24 cellular contexts compared by ENCODE assay signal in the genomic region with DNA sequence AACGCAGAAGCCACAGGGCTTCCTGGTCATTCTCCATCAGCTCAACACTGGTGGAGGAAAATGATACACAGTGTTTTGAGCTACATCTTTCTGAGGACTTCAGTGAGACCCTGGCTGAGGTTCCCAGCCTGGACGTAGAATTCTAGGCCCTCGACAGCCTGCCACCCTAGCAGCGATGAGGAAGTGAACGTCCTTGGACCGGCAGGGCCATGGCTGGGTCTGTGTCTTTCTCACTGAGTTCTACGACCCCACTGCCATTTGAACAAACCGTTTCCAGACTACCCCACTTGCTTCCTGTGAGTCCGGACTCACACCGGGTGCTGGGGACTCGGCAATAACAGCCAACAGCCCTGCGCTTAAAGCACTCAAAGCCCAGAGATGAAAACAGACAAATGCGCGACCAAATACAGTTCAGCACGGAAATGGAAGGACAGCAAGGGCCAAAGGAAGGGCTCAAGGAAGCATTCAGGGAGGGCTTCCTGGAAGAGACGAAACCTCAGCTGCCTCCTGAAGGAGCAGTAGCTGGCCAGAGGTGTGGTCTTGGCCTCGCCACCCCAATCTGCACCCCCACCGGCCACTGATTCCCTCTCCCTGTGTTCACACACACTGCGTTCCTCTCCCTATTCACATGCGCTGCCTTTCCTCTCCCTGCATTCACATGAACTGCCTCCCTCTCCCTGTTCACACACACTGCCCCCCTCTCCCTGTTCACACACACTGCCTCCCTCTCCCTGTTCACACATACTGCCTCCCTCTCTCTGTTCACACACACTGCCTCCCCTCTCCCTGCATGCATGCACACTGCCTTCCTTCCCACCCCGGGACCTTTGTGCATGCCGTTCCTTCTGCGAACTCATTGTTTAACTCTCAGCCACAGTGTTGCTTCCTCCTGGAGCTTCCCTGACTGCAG.
DNase-seq lines count a peak whose midpoint lies in the region; TF ChIP-seq lines count a peak whose summit lies in the region.
"Had no signal": no experiment of that assay in that cellular context is flagged by ENCODE, and none has a peak within 500 bp of the region (broad histone marks: within the 10 kb centered on the region; RNA-seq: fewer than 3 reads in every experiment).

No MANE protein-coding gene starts in this region.

- H3K9me3 ChIP-seq in mesodermal cell (ENCODE audit: control insufficient read depth, low read length): no peaks in the 10 kb centered on the region
- no peaks in the 10 kb centered on the region for H3K9me3 ChIP-seq in smooth muscle cell (replicated peaks; ENCODE audit: low read depth)
- no peaks in the 10 kb centered on the region for H3K9me3 ChIP-seq in CD8-positive, alpha-beta memory T cell (ENCODE audit: low read length)
- H3K9me3 ChIP-seq: thyroid gland had no signal

- H3K27ac ChIP-seq in mesodermal cell (ENCODE audit: low read depth, low read length, severe bottlenecking) (peak overlapping the region; percentile 85), smooth muscle cell (ENCODE audit: low read depth) (no peak overlapping the region)
- no peak overlapping the region for H3K27ac ChIP-seq in CD8-positive, alpha-beta memory T cell (ENCODE audit: low read depth, low read length)
- H3K27ac ChIP-seq: 22Rv1, thyroid gland had no signal

- no peaks in the 10 kb centered on the region for H3K9me3 Mint-ChIP-seq in activated CD4-positive, alpha-beta memory T cell treated with anti-CD3 and anti-CD28 coated beads for 36 hours
- H3K9me3 Mint-ChIP-seq in activated CD4-positive, alpha-beta memory T cell treated with anti-CD3 and anti-CD28 coated beads, Interleukin-2, amount 10 ng/mL, durations not matched to agents 7 days and 5 days: no peaks in the 10 kb centered on the region
- H3K9me3 Mint-ChIP-seq in brain: peaks cover 0 to 3% (median 0%) of the 10 kb centered on the region in 5 experiments
- peaks cover 0 to 1% (median 0%) of the 10 kb centered on the region in 5 donors for H3K9me3 Mint-ChIP-seq in CD8-positive, alpha-beta memory T cell
- H3K9me3 Mint-ChIP-seq: activated naive CD4-positive, alpha-beta T cell treated with anti-CD3 and anti-CD28 coated beads, Interleukin-2, amount 50 U/mL, for 24 hours; activated T-helper 17 cell treated with anti-CD3 and anti-CD28 coated beads, Interleukin-2, amount 50 U/mL, for 72 hours; memory B cell; stimulated activated naive CD8-positive, alpha-beta T cell treated with anti-CD3 and anti-CD28 coated beads, Interleukin-15, Interleukin-2, amounts not matched to agents 100 ng/mL and 50 ng/mL, for 24 hours; T-helper 2 cell treated with Interferon-gamma antibody and Interleukin-4, amounts not matched to agents 5 μg/mL and 100 μg/mL, for 36 hours had no signal

- DNase-seq in activated CD4-positive, alpha-beta memory T cell treated with anti-CD3 and anti-CD28 coated beads for 36 hours: peak; percentile 4
- no peak for DNase-seq in activated CD4-positive, alpha-beta memory T cell treated with anti-CD3 and anti-CD28 coated beads, Interleukin-2, amount 10 ng/mL, durations not matched to agents 7 days and 5 days
- DNase-seq in smooth muscle cell (lab: John Stamatoyannopoulos, UW; ENCODE audit: unreplicated experiment) (no peak), globus pallidus (ENCODE audit: low spot score) (no peak), NCI-H1092 treated with DMSO at 0.1 percent for 48 hours (lab: John Stamatoyannopoulos, UW) (no peak)
- DNase-seq in CD8-positive, alpha-beta memory T cell: no peak
- DNase-seq: activated CD4-positive, alpha-beta T cell treated with anti-CD3 and anti-CD28 coated beads for 4 hours; amygdala; naive B cell; NCI-H1048; NCI-H1930; NCI-H524; NK-92 treated with Interleukin-12 subunit alpha and Interleukin-12 subunit beta, amount 100 ng/mL, for 24 hours; SHP77 treated with DMSO at 0.1 percent for 48 hours; thyroid gland had no signal

- intact Hi-C loops in activated CD4-positive, alpha-beta memory T cell treated with anti-CD3 and anti-CD28 coated beads for 36 hours (cut with micrococcal nuclease): no loop called here

- H3F3A ChIP-seq in smooth muscle cell (ENCODE audit: low read depth): no peaks in the 10 kb centered on the region

- 79 to 87% methylated on average over 21 to 22 of the region's 23 CpGs for WGBS in mesodermal cell (ENCODE audit: insufficient coverage in 2 of 2), 2 experiments
- WGBS in smooth muscle cell (ENCODE audit: low lambda C conversion rate): 90% methylated on average over 21 of the region's 23 CpGs

- H4K20me1 ChIP-seq in smooth muscle cell (ENCODE audit: low read depth): no peaks in the 10 kb centered on the region

- TF ChIP-seq CTCF in brain (conservative IDR thresholded peaks at IDR 0.05): no peak
- no peak for TF ChIP-seq CTCF in smooth muscle cell (IDR thresholded peaks at IDR 0.05; ENCODE audit: borderline replicate concordance, insufficient read depth, poor library complexity, severe bottlenecking)

- no peaks in the 10 kb centered on the region for H3K27me3 ChIP-seq in smooth muscle cell (ENCODE audit: low read depth)
- no peaks in the 10 kb centered on the region for H3K27me3 ChIP-seq in CD8-positive, alpha-beta memory T cell (ENCODE audit: insufficient read depth, low read length, poor library complexity, severe bottlenecking)
- H3K27me3 ChIP-seq: thyroid gland had no signal

- H3K27ac Mint-ChIP-seq in activated CD4-positive, alpha-beta memory T cell treated with anti-CD3 and anti-CD28 coated beads for 36 hours: no peak overlapping the region
- H3K27ac Mint-ChIP-seq in activated CD4-positive, alpha-beta memory T cell treated with anti-CD3 and anti-CD28 coated beads, Interleukin-2, amount 10 ng/mL, durations not matched to agents 7 days and 5 days: no peak overlapping the region
- H3K27ac Mint-ChIP-seq in brain: peak overlapping the region in 4 of 5 experiments; percentile 29 to 91 (median 86)
- no peak overlapping the region for H3K27ac Mint-ChIP-seq in CD8-positive, alpha-beta memory T cell
- H3K27ac Mint-ChIP-seq: activated naive CD4-positive, alpha-beta T cell treated with anti-CD3 and anti-CD28 coated beads, Interleukin-2, amount 50 U/mL, for 24 hours; activated T-helper 17 cell treated with anti-CD3 and anti-CD28 coated beads, Interleukin-2, amount 50 U/mL, for 72 hours; memory B cell; stimulated activated naive CD8-positive, alpha-beta T cell treated with anti-CD3 and anti-CD28 coated beads, Interleukin-15, Interleukin-2, amounts not matched to agents 100 ng/mL and 50 ng/mL, for 24 hours; T-helper 2 cell treated with Interferon-gamma antibody and Interleukin-4, amounts not matched to agents 5 μg/mL and 100 μg/mL, for 36 hours had no signal

- H3K4me3 ChIP-seq in mesodermal cell (ENCODE audit: extremely low read depth, insufficient read depth, low read length, poor library complexity, severe bottlenecking) (no peak overlapping the region), smooth muscle cell (no peak overlapping the region)
- H3K4me3 ChIP-seq in CD8-positive, alpha-beta memory T cell (ENCODE audit: low read length): no peak overlapping the region
- H3K4me3 ChIP-seq: thyroid gland had no signal

- POLR2A ChIA-PET in activated CD4-positive, alpha-beta memory T cell treated with anti-CD3 and anti-CD28 coated beads for 36 hours (lab: Charles Lee): no interaction called here
- POLR2A ChIA-PET in activated CD4-positive, alpha-beta memory T cell treated with anti-CD3 and anti-CD28 coated beads, Interleukin-2, amount 10 ng/mL, durations not matched to agents 7 days and 5 days (lab: Charles Lee): no interaction called here
- POLR2A ChIA-PET in CD8-positive, alpha-beta memory T cell (lab: Charles Lee): no interaction called here

- no peak overlapping the region for H3K4me2 ChIP-seq in smooth muscle cell

- peaks cover 74% of the 10 kb centered on the region for H3K4me1 ChIP-seq in mesodermal cell (ENCODE audit: control insufficient read depth, insufficient read depth, low read length, poor library complexity, severe bottlenecking)
- peaks cover 22% of the 10 kb centered on the region for H3K4me1 ChIP-seq in smooth muscle cell (ENCODE audit: low read depth)
- no peaks in the 10 kb centered on the region for H3K4me1 ChIP-seq in CD8-positive, alpha-beta memory T cell (ENCODE audit: insufficient read depth, low read length)
- H3K4me1 ChIP-seq: thyroid gland had no signal

- no peaks in the 10 kb centered on the region for H3K36me3 Mint-ChIP-seq in activated CD4-positive, alpha-beta memory T cell treated with anti-CD3 and anti-CD28 coated beads for 36 hours
- no peaks in the 10 kb centered on the region for H3K36me3 Mint-ChIP-seq in activated CD4-positive, alpha-beta memory T cell treated with anti-CD3 and anti-CD28 coated beads, Interleukin-2, amount 10 ng/mL, durations not matched to agents 7 days and 5 days (ENCODE audit: low read depth)
- H3K36me3 Mint-ChIP-seq in brain: no peaks in the 10 kb centered on the region
- no peaks in the 10 kb centered on the region for H3K36me3 Mint-ChIP-seq in CD8-positive, alpha-beta memory T cell
- H3K36me3 Mint-ChIP-seq: activated naive CD4-positive, alpha-beta T cell treated with anti-CD3 and anti-CD28 coated beads, Interleukin-2, amount 50 U/mL, for 24 hours; CD14-positive monocyte; memory B cell; naive B cell had no signal

- H3K9ac ChIP-seq in smooth muscle cell (ENCODE audit: low read depth): no peak overlapping the region

- no peak overlapping the region for H3K4me3 Mint-ChIP-seq in activated CD4-positive, alpha-beta memory T cell treated with anti-CD3 and anti-CD28 coated beads for 36 hours
- no peak overlapping the region for H3K4me3 Mint-ChIP-seq in activated CD4-positive, alpha-beta memory T cell treated with anti-CD3 and anti-CD28 coated beads, Interleukin-2, amount 10 ng/mL, durations not matched to agents 7 days and 5 days
- peak overlapping the region in 1 of 5 experiments; percentile 1 for H3K4me3 Mint-ChIP-seq in brain
- H3K4me3 Mint-ChIP-seq in CD8-positive, alpha-beta memory T cell: no peak overlapping the region
- H3K4me3 Mint-ChIP-seq: activated naive CD4-positive, alpha-beta T cell treated with anti-CD3 and anti-CD28 coated beads, Interleukin-2, amount 50 U/mL, for 24 hours; activated T-helper 17 cell treated with anti-CD3 and anti-CD28 coated beads, Interleukin-2, amount 50 U/mL, for 72 hours; memory B cell; naive B cell; stimulated activated naive CD8-positive, alpha-beta T cell treated with anti-CD3 and anti-CD28 coated beads, Interleukin-15, Interleukin-2, amounts not matched to agents 100 ng/mL and 50 ng/mL, for 24 hours; T-helper 2 cell treated with Interferon-gamma antibody and Interleukin-4, amounts not matched to agents 5 μg/mL and 100 μg/mL, for 36 hours had no signal

- H3K79me2 ChIP-seq in smooth muscle cell (ENCODE audit: low read depth): no peaks in the 10 kb centered on the region

- peak overlapping the region; percentile 30 for H2AFZ ChIP-seq in smooth muscle cell (ENCODE audit: low read depth)

- H3K27me3 Mint-ChIP-seq in activated CD4-positive, alpha-beta memory T cell treated with anti-CD3 and anti-CD28 coated beads for 36 hours: peaks cover 29% of the 10 kb centered on the region
- H3K27me3 Mint-ChIP-seq in activated CD4-positive, alpha-beta memory T cell treated with anti-CD3 and anti-CD28 coated beads, Interleukin-2, amount 10 ng/mL, durations not matched to agents 7 days and 5 days: peaks cover 15% of the 10 kb centered on the region
- peaks cover 17% of the 10 kb centered on the region for H3K27me3 Mint-ChIP-seq in brain
- peaks cover 15 to 57% of the 10 kb centered on the region in 2 donors for H3K27me3 Mint-ChIP-seq in CD8-positive, alpha-beta memory T cell

- no peaks in the 10 kb centered on the region for H3K36me3 ChIP-seq in mesodermal cell (ENCODE audit: control insufficient read depth, insufficient read depth, low read length)
- H3K36me3 ChIP-seq in smooth muscle cell (ENCODE audit: low read depth): no peaks in the 10 kb centered on the region
- no peaks in the 10 kb centered on the region for H3K36me3 ChIP-seq in CD8-positive, alpha-beta memory T cell (ENCODE audit: insufficient read depth, low read length)
- H3K36me3 ChIP-seq: thyroid gland had no signal

- CTCF ChIA-PET in activated CD4-positive, alpha-beta memory T cell treated with anti-CD3 and anti-CD28 coated beads for 36 hours (lab: Charles Lee): no interaction called here
- CTCF ChIA-PET in activated CD4-positive, alpha-beta memory T cell treated with anti-CD3 and anti-CD28 coated beads, Interleukin-2, amount 10 ng/mL, durations not matched to agents 7 days and 5 days (lab: Charles Lee): no interaction called here
- CTCF ChIA-PET in CD8-positive, alpha-beta memory T cell (lab: Charles Lee): no interaction called here

- H3K4me1 Mint-ChIP-seq in activated CD4-positive, alpha-beta memory T cell treated with anti-CD3 and anti-CD28 coated beads for 36 hours (ENCODE audit: low read depth): no peaks in the 10 kb centered on the region
- no peaks in the 10 kb centered on the region for H3K4me1 Mint-ChIP-seq in activated CD4-positive, alpha-beta memory T cell treated with anti-CD3 and anti-CD28 coated beads, Interleukin-2, amount 10 ng/mL, durations not matched to agents 7 days and 5 days
- H3K4me1 Mint-ChIP-seq in brain: peaks cover 99% of the 10 kb centered on the region
- H3K4me1 Mint-ChIP-seq in CD8-positive, alpha-beta memory T cell: no peaks in the 10 kb centered on the region
- H3K4me1 Mint-ChIP-seq: activated naive CD4-positive, alpha-beta T cell treated with anti-CD3 and anti-CD28 coated beads, Interleukin-2, amount 50 U/mL, for 24 hours; activated T-helper 17 cell treated with anti-CD3 and anti-CD28 coated beads, Interleukin-2, amount 50 U/mL, for 72 hours; CD14-positive monocyte; naive B cell had no signal

Comparison
In these comparisons a context has a peak if more than half of its experiments do, and no peak if none do; other contexts are left out.
1. H3K27ac Mint-ChIP-seq: peak in brain (4 of 5); none in activated CD4-positive, alpha-beta memory T cell treated with anti-CD3 and anti-CD28 coated beads for 36 hours (single experiment), activated CD4-positive, alpha-beta memory T cell treated with anti-CD3 and anti-CD28 coated beads, Interleukin-2, amount 10 ng/mL, durations not matched to agents 7 days and 5 days (single experiment) and CD8-positive, alpha-beta memory T cell (0 of 8).